ENCODE assay signal across 12 cellular contexts in the genomic region with DNA sequence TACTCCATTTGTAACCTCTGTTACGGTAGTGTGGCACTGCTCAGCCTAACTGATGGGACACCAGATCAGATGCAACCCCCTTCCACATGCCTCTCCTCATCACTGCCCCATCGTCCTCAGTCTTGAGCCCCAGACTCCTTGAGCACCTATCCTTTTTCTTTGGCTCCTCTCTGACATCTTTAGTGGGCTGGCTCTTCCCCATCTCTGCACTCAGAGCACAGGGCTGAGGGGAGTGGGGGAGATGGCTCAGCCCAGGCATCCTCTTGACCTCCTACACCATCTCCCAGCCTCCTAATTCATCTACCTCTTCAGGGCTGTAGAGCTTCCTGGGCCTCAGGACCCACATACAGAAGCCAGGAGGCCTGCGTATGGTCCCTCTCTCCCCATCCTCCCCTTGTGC. TPM values are rescaled to one million over a fixed set of nuclear protein-coding genes. Genes with fewer than 3 reads are reported as not detected.
DNase-seq lines count a peak whose midpoint lies in the region; ATAC-seq, FAIRE-seq and TF ChIP-seq lines count a peak whose summit lies in the region.
"Had no signal": no experiment of that assay in that cellular context is flagged by ENCODE, and none has a peak within 500 bp of the region (broad histone marks: within the 10 kb centered on the region; RNA-seq: fewer than 3 reads in every experiment).

No MANE protein-coding gene starts in this region.

- no peak overlapping the region for H3K4ac ChIP-seq in H1 (replicated peaks; ENCODE audit: insufficient read length, low read depth, low read length)

- peaks cover 33% of the 10 kb centered on the region for H3K79me2 ChIP-seq in Loucy (ENCODE audit: insufficient read depth, low read length)
- no peaks in the 10 kb centered on the region for H3K79me2 ChIP-seq in H1 (ENCODE audit: control insufficient read depth in 1 of 2, insufficient read depth in 2 of 2, low read length in 2 of 2)

- no peaks in the 10 kb centered on the region for H3K27me3 ChIP-seq in CD8-positive, alpha-beta T cell (ENCODE audit: insufficient read depth, low read length)
- H3K27me3 ChIP-seq in Loucy (ENCODE audit: insufficient read depth, low read length, poor library complexity, severe bottlenecking) (no peaks in the 10 kb centered on the region), H1 (replicated peaks in 1 of 4; ENCODE audit: control insufficient read depth in 3 of 4, extremely low read depth in 1 of 4, insufficient read depth in 3 of 4, low read length in 3 of 4) (no peaks in the 10 kb centered on the region; a peak in 2 of 7 replicates), psoas muscle (ENCODE audit: insufficient read depth in 3 of 3, low read length in 2 of 3) (no peaks in the 10 kb centered on the region), WERI-Rb-1 (ENCODE audit: insufficient read depth, low read depth, severe bottlenecking) (no peaks in the 10 kb centered on the region), MG63 (no peaks in the 10 kb centered on the region)

- H2BK5ac ChIP-seq in H1 (ENCODE audit: low read depth, low read length) = no peak overlapping the region

- no peak overlapping the region for H4K5ac ChIP-seq in H1 (ENCODE audit: insufficient read length, low read depth, low read length)

- no peaks in the 10 kb centered on the region for H3K9me3 ChIP-seq in CD8-positive, alpha-beta T cell (ENCODE audit: low read length)
- no peaks in the 10 kb centered on the region for H3K9me3 ChIP-seq in Loucy (ENCODE audit: insufficient read depth, low read depth, low read length)
- no peaks in the 10 kb centered on the region for H3K9me3 ChIP-seq in H1 (ENCODE audit: insufficient read depth in 2 of 2, low read depth in 1 of 2, low read length in 1 of 2)
- H3K9me3 ChIP-seq in psoas muscle = no peaks in the 10 kb centered on the region
- no peaks in the 10 kb centered on the region for H3K9me3 ChIP-seq in WERI-Rb-1 (ENCODE audit: severe bottlenecking)
- no peaks in the 10 kb centered on the region for H3K9me3 ChIP-seq in MG63

- H4K20me1 ChIP-seq in Loucy (ENCODE audit: insufficient read depth, low read length, poor library complexity, severe bottlenecking) (peaks cover 9% of the 10 kb centered on the region), H1 (replicated peaks in 1 of 2; ENCODE audit: control insufficient read depth in 1 of 2, insufficient read depth in 2 of 2, low read length in 2 of 2) (no peaks in the 10 kb centered on the region)

- H3K14ac ChIP-seq in H1 (ENCODE audit: insufficient read length) = no peak overlapping the region

- H2BK15ac ChIP-seq in H1 (ENCODE audit: low read length) = peak overlapping the region; percentile 72; the same call in 1 of the 2 replicates

- H3K27ac Mint-ChIP-seq in CD8-positive, alpha-beta T cell = peak overlapping the region; percentile 28

- POLR2A ChIA-PET in CD8-positive, alpha-beta T cell (lab: Charles Lee) = interaction anchor here (0.6 to 0.7 kb wide), 2 partner anchors 18 to 125 kb away, joined by 3 read pairs; a partner anchor contains a TSS
- POLR2A ChIA-PET in H1 (lab: Charles Lee; ENCODE audit: partially characterized antibody) = no interaction called here

- no peak for FAIRE-seq in H1 (lab: Jason Lieb, UNC)

- CTCF ChIA-PET in CD8-positive, alpha-beta T cell (lab: Charles Lee) = no interaction called here
- CTCF ChIA-PET in H1 (lab: Charles Lee; ENCODE audit: partially characterized antibody) = interaction anchor here (0.8 to 1.4 kb wide), 2 partner anchors 13 to 28 kb away, joined by 3 to 4 read pairs; no protein-coding TSS in a partner anchor

- DNase-seq in CD8-positive, alpha-beta T cell = no peak
- DNase-seq in H1 (ENCODE audit: low read depth in 1 of 2, low spot score in 2 of 2) (no peak), psoas muscle (peak; percentile 5 to 25), NCI-H69 (lab: John Stamatoyannopoulos, UW) (no peak), WERI-Rb-1 (no peak), MG63 (no peak), hippocampal formation (lab: John Stamatoyannopoulos, UW) (no peak)
- DNase-seq: activated CD4-positive, CD25-positive, alpha-beta regulatory T cell; hypothalamus; SHP77 treated with DMSO at 0.1 percent for 48 hours had no signal

- peaks cover 17% of the 10 kb centered on the region for H3K4me1 ChIP-seq in CD8-positive, alpha-beta T cell (ENCODE audit: insufficient read depth, low read length)
- H3K4me1 ChIP-seq in Loucy (ENCODE audit: insufficient read depth, low read length, poor library complexity, severe bottlenecking) = peaks cover 67% of the 10 kb centered on the region
- no peaks in the 10 kb centered on the region; a peak in 1 of 7 replicates for H3K4me1 ChIP-seq in H1 (replicated peaks in 1 of 4; ENCODE audit: control insufficient read depth in 3 of 4, insufficient read depth in 4 of 4, low read length in 3 of 4)
- H3K4me1 ChIP-seq in psoas muscle = peaks cover 28% of the 10 kb centered on the region

- TF ChIP-seq EP300 in H1 (IDR thresholded peaks at IDR 0.05; ENCODE audit: borderline replicate concordance in 1 of 2, low read depth in 2 of 2, low read length in 2 of 2) = no peak

- H3K18ac ChIP-seq in H1 (ENCODE audit: extremely low read depth, low read length) = no peak overlapping the region

- peak overlapping the region; percentile 69 for H3K4me3 Mint-ChIP-seq in CD8-positive, alpha-beta T cell

- H2BK12ac ChIP-seq in H1 (ENCODE audit: low read depth, low read length) = peak overlapping the region; percentile 2; the same call in 1 of the 2 replicates

- intact Hi-C loops in CD8-positive, alpha-beta T cell (cut with DNase I, micrococcal nuclease) = loop anchor here (1.0 to 5.0 kb wide), 6 partner anchors 21 to 1029 kb away; a partner anchor contains a TSS
- intact Hi-C loops in psoas muscle (cut with DNase I) = loop anchor here in 1 of 2 donors (5.0 kb wide), 3 partner anchors 39 to 119 kb away; a partner anchor contains a TSS

- H3K4me3 ChIP-seq in CD8-positive, alpha-beta T cell (ENCODE audit: low read depth, low read length) = no peak overlapping the region
- H3K4me3 ChIP-seq in Loucy (ENCODE audit: low read length, poor library complexity, severe bottlenecking) (no peak overlapping the region), H1 (ENCODE audit: extremely low read depth in 1 of 4, insufficient read depth in 2 of 4, low read depth in 3 of 4, low read length in 4 of 4) (no peak overlapping the region), psoas muscle (no peak overlapping the region), WERI-Rb-1 (ENCODE audit: low read depth, low read length) (no peak overlapping the region), MG63 (no peak overlapping the region)

- no peak for TF ChIP-seq POLR2A in H1 (IDR thresholded peaks at IDR 0.05; ENCODE audit: control extremely low read depth in 1 of 2, low read depth in 2 of 2, low read length in 2 of 2)

- H4K91ac ChIP-seq in H1 (replicated peaks; ENCODE audit: insufficient read length, low read length) = no peak overlapping the region

- no peak overlapping the region for H2AFZ ChIP-seq in Loucy (ENCODE audit: low read length)
- no peak overlapping the region; the same call in 1 of the 2 replicates for H2AFZ ChIP-seq in H1 (ENCODE audit: low read length)

- H3K36me3 Mint-ChIP-seq in CD8-positive, alpha-beta T cell = peaks cover 19% of the 10 kb centered on the region

- H3K4me1 Mint-ChIP-seq in CD8-positive, alpha-beta T cell (ENCODE audit: low read depth) = peaks cover 26% of the 10 kb centered on the region

- no peak overlapping the region for H3K27ac ChIP-seq in CD8-positive, alpha-beta T cell (ENCODE audit: low read depth, low read length)
- H3K27ac ChIP-seq in H1 (ENCODE audit: low read depth, low read length) (no peak overlapping the region), psoas muscle (peak overlapping the region; percentile 37), WERI-Rb-1 (no peak overlapping the region)

- H2AK5ac ChIP-seq in H1 (ENCODE audit: low read depth, low read length) = no peak overlapping the region

- no peak for TF ChIP-seq RAD21 in H1 (IDR thresholded peaks at IDR 0.05 in 1 of 2, conservative IDR thresholded peaks at IDR 0.05 in 1 of 2; ENCODE audit: low read depth in 2 of 2, low read length in 2 of 2)

- no peak overlapping the region for H2BK20ac ChIP-seq in H1 (ENCODE audit: low read length)

- H3K9me3 Mint-ChIP-seq in CD8-positive, alpha-beta T cell = no peaks in the 10 kb centered on the region

- 0 out of 2 replicates have a peak overlapping the region, but pooled peaks have one; percentile 5 for H4K8ac ChIP-seq in H1 (ENCODE audit: extremely low read depth, insufficient read depth, low read length)

- no peak overlapping the region for H2BK120ac ChIP-seq in H1 (replicated peaks; ENCODE audit: low read depth, low read length)

- H3F3A ChIP-seq in Loucy (ENCODE audit: low read depth) = peaks cover 3% of the 10 kb centered on the region; the same call in 1 of the 2 replicates

- peaks cover 4% of the 10 kb centered on the region; the same call in 1 of the 2 replicates for H3K23me2 ChIP-seq in H1 (ENCODE audit: low read depth, low read length)

- H3K79me1 ChIP-seq in H1 (ENCODE audit: low read depth, low read length) = no peaks in the 10 kb centered on the region

- no peaks in the 10 kb centered on the region for H3K9me2 ChIP-seq in Loucy (replicated peaks; ENCODE audit: low read depth, low read length)

- H3K36me3 ChIP-seq in CD8-positive, alpha-beta T cell (ENCODE audit: insufficient read depth, low read length) = peaks cover 18% of the 10 kb centered on the region
- peaks cover 4% of the 10 kb centered on the region; the same call in 1 of the 2 replicates for H3K36me3 ChIP-seq in Loucy (ENCODE audit: insufficient read depth, low read length)
- H3K36me3 ChIP-seq in H1 (ENCODE audit: control insufficient read depth in 2 of 4, insufficient read depth in 4 of 4, low read length in 3 of 4) = peaks cover 0 to 3% (median 2%) of the 10 kb centered on the region in 4 experiments; a peak in 4 of 8 replicates
- H3K36me3 ChIP-seq in psoas muscle (ENCODE audit: insufficient read depth in 1 of 2, low read depth in 1 of 2) = peaks cover 0 to 18% of the 10 kb centered on the region in 2 donors
- peaks cover 14% of the 10 kb centered on the region for H3K36me3 ChIP-seq in WERI-Rb-1
- peaks cover 13% of the 10 kb centered on the region for H3K36me3 ChIP-seq in MG63

- no peak overlapping the region for H3K56ac ChIP-seq in H1 (replicated peaks; ENCODE audit: insufficient read length, low read depth, low read length)

- no peak for TF ChIP-seq CTCF in CD8-positive, alpha-beta T cell (IDR thresholded peaks at IDR 0.05)
- no peak for TF ChIP-seq CTCF in Loucy (conservative IDR thresholded peaks at IDR 0.05; ENCODE audit: low read length)
- no peak for TF ChIP-seq CTCF in H1 (IDR thresholded peaks at IDR 0.05; ENCODE audit: control extremely low read depth in 1 of 3, insufficient read depth in 1 of 3, low read depth in 1 of 3, low read length in 3 of 3)
- no peak for TF ChIP-seq CTCF in psoas muscle (IDR thresholded peaks at IDR 0.05)
- no peak for TF ChIP-seq CTCF in WERI-Rb-1 (IDR thresholded peaks at IDR 0.05; ENCODE audit: low read depth, low read length)

- H3K27me3 Mint-ChIP-seq in CD8-positive, alpha-beta T cell (ENCODE audit: low read depth) = no peaks in the 10 kb centered on the region

- no peak for ATAC-seq in CD8-positive, alpha-beta T cell
- ATAC-seq in psoas muscle = no peak

- H3K4me2 ChIP-seq in Loucy (ENCODE audit: low read depth, low read length, poor library complexity, severe bottlenecking) = peak overlapping the region; percentile 85
- no peak overlapping the region for H3K4me2 ChIP-seq in H1 (ENCODE audit: insufficient read depth in 1 of 2, low read depth in 2 of 2, low read length in 2 of 2)

- H3K9ac ChIP-seq in Loucy (ENCODE audit: low read depth, low read length, poor library complexity, severe bottlenecking) (peak overlapping the region; percentile 73), H1 (replicated peaks in 1 of 4; ENCODE audit: extremely low read depth in 1 of 4, low read depth in 3 of 4, low read length in 3 of 4) (no peak overlapping the region)

- WGBS in H1 (ENCODE audit: extremely low coverage in 1 of 2, insufficient coverage in 1 of 2, insufficient read length in 1 of 2, insufficient replicate concordance in 2 of 2, low coverage in 1 of 2, low lambda C conversion rate in 2 of 2, missing lambda C conversion rate in 1 of 2), 2 experiments = 81% methylated on average over 3 of the region's 3 CpGs; no CpG with 5 or more reads in 1 of the 2 experiments
- WGBS in psoas muscle, 3 donors = 88 to 97% (median 91%) methylated on average over 3 of the region's 3 CpGs

- H3K23ac ChIP-seq in H1 (ENCODE audit: insufficient read length) = no peak overlapping the region

RNA-seq across cellular contexts. Expression of a gene that starts 1.5 kb away (rescaled TPM):
- 10 to 100 TPM; 35.7 to 42.0 TPM for total RNA-seq in CD8-positive, alpha-beta T cell
- total RNA-seq in H1 (2021; fragmentation: NEBNext Ultra II Directional; extraction: Animal tissue kit (Norgen Biotek cat#: 25700)) = 14.5 and 14.9 TPM in 2 replicates
- polyA plus RNA-seq in H1 (2011; rRNA removed) = 12.0 and 20.4 TPM in 2 replicates
- polyA plus RNA-seq in H1 (2011; cell fraction: cytosol; rRNA removed) = 13.0 TPM
- 36.8 TPM for polyA plus RNA-seq in H1 (2011; cell fraction: nucleus; rRNA removed)
- 10.1 to 15.2 TPM (median 13.5 TPM) in 4 replicates for polyA plus RNA-seq in H1 (2012, experiment 1 of 2)
- 12.7 TPM for polyA plus RNA-seq in H1 (2012, experiment 2 of 2)
- 12.6 TPM for polyA plus RNA-seq in H1 (2013, experiment 1 of 2)
- 10.2 TPM for polyA plus RNA-seq in H1 (2013, experiment 2 of 2)
- 9.6 TPM in 2 replicates for polyA minus RNA-seq in H1 (2011; rRNA and poly(A)+ RNA removed)
- 11.3 TPM for polyA minus RNA-seq in H1 (2011; cell fraction: cytosol; rRNA and poly(A)+ RNA removed)
- 19.8 TPM for polyA minus RNA-seq in H1 (2011; cell fraction: nucleus; rRNA and poly(A)+ RNA removed)
- total RNA-seq in psoas muscle = 10 to 100 TPM in 3 of 4 donors, 1 to 10 TPM in 1; 7.7 to 13.1 (median 10.4) TPM
- polyA plus RNA-seq in psoas muscle = 1 to 10 TPM; 7.1 to 9.6 (median 7.1) TPM
- total RNA-seq in MG63 (2014; rRNA removed; shearing (Covaris generic); ENCODE audit: low replicate concordance) = 9.4 and 10.8 TPM in 2 replicates

RNA-seq across cellular contexts. Expression of a gene that starts 18.4 kb away (rescaled TPM):
- 1 to 10 TPM; 1.1 to 1.5 TPM for total RNA-seq in CD8-positive, alpha-beta T cell
- total RNA-seq in H1 (2021; fragmentation: NEBNext Ultra II Directional; extraction: Animal tissue kit (Norgen Biotek cat#: 25700)) = 1.4 and 2.1 TPM in 2 replicates
- polyA plus RNA-seq in H1 (2011; rRNA removed) = 2.9 and 4.3 TPM in 2 replicates
- polyA plus RNA-seq in H1 (2011; cell fraction: cytosol; rRNA removed) = 4.5 TPM
- polyA plus RNA-seq in H1 (2011; cell fraction: nucleus; rRNA removed) = 3.5 TPM
- 0.94 to 2.6 TPM (median 2.2 TPM) in 4 replicates for polyA plus RNA-seq in H1 (2012, experiment 1 of 2)
- 1.3 TPM for polyA plus RNA-seq in H1 (2012, experiment 2 of 2)
- polyA plus RNA-seq in H1 (2013, experiment 1 of 2) = 0.97 TPM
- polyA plus RNA-seq in H1 (2013, experiment 2 of 2) = 0.90 TPM
- polyA minus RNA-seq in H1 (2011; rRNA and poly(A)+ RNA removed) = 0.88 and 1.6 TPM in 2 replicates
- not detected for polyA minus RNA-seq in H1 (2011; cell fraction: cytosol; rRNA and poly(A)+ RNA removed)
- polyA minus RNA-seq in H1 (2011; cell fraction: nucleus; rRNA and poly(A)+ RNA removed) = 0.80 TPM
- total RNA-seq in psoas muscle = 100 to 1,000 TPM; 214 to 449 (median 298) TPM
- 1,000 to 10,000 TPM in 1 of 3 donors, 100 to 1,000 TPM in 2; 285 to 1,581 (median 569) TPM for polyA plus RNA-seq in psoas muscle
- total RNA-seq in MG63 (2014; rRNA removed; shearing (Covaris generic); ENCODE audit: low replicate concordance) = not detected in 2 replicates
- total RNA-seq: NCI-H460 had no signal

RNA-seq across cellular contexts. Expression of a gene that starts 20.3 kb away (rescaled TPM):
- total RNA-seq in CD8-positive, alpha-beta T cell = 10 to 100 TPM; 15.9 to 22.6 TPM
- total RNA-seq in H1 (2021; fragmentation: NEBNext Ultra II Directional; extraction: Animal tissue kit (Norgen Biotek cat#: 25700)) = 39.4 and 41.2 TPM in 2 replicates
- polyA plus RNA-seq in H1 (2011; rRNA removed) (10.4 and 18.4 TPM in 2 replicates), psoas muscle (1 to 10 TPM; 2.8 to 7.8 (median 5.9) TPM)
- 9.4 TPM for polyA plus RNA-seq in H1 (2011; cell fraction: cytosol; rRNA removed)
- 49.1 TPM for polyA plus RNA-seq in H1 (2011; cell fraction: nucleus; rRNA removed)
- 29.7 to 44.2 TPM (median 41.7 TPM) in 4 replicates for polyA plus RNA-seq in H1 (2012, experiment 1 of 2)
- polyA plus RNA-seq in H1 (2012, experiment 2 of 2) = 26.9 TPM
- polyA plus RNA-seq in H1 (2013, experiment 1 of 2) = 44.5 TPM
- 41.1 TPM for polyA plus RNA-seq in H1 (2013, experiment 2 of 2)
- 8.0 and 10.4 TPM in 2 replicates for polyA minus RNA-seq in H1 (2011; rRNA and poly(A)+ RNA removed)
- polyA minus RNA-seq in H1 (2011; cell fraction: cytosol; rRNA and poly(A)+ RNA removed) = 16.9 TPM
- 15.4 TPM for polyA minus RNA-seq in H1 (2011; cell fraction: nucleus; rRNA and poly(A)+ RNA removed)
- total RNA-seq in psoas muscle = 10 to 100 TPM in 3 of 4 donors, 1 to 10 TPM in 1; 6.9 to 22.0 (median 14.6) TPM
- 36.8 and 45.8 TPM in 2 replicates for total RNA-seq in MG63 (2014; rRNA removed; shearing (Covaris generic); ENCODE audit: low replicate concordance)
- total RNA-seq: NCI-H460 had no signal

RNA-seq across cellular contexts. Expression of a gene that starts 39.3 kb away (rescaled TPM):
- total RNA-seq in CD8-positive, alpha-beta T cell = 10 to 100 TPM; 82.1 to 84.8 TPM
- total RNA-seq in H1 (2021; fragmentation: NEBNext Ultra II Directional; extraction: Animal tissue kit (Norgen Biotek cat#: 25700)) = 30.9 and 32.1 TPM in 2 replicates
- polyA plus RNA-seq in H1 (2011; rRNA removed) (56.6 and 63.1 TPM in 2 replicates), psoas muscle (10 to 100 TPM; 35.5 to 66.7 (median 53.0) TPM)
- 47.8 TPM for polyA plus RNA-seq in H1 (2011; cell fraction: cytosol; rRNA removed)
- polyA plus RNA-seq in H1 (2011; cell fraction: nucleus; rRNA removed) = 43.1 TPM
- 33.1 to 42.9 TPM (median 38.9 TPM) in 4 replicates for polyA plus RNA-seq in H1 (2012, experiment 1 of 2)
- polyA plus RNA-seq in H1 (2012, experiment 2 of 2) = 38.3 TPM
- 15.5 TPM for polyA plus RNA-seq in H1 (2013, experiment 1 of 2)
- 14.7 TPM for polyA plus RNA-seq in H1 (2013, experiment 2 of 2)
- 40.6 and 48.6 TPM in 2 replicates for polyA minus RNA-seq in H1 (2011; rRNA and poly(A)+ RNA removed)
- polyA minus RNA-seq in H1 (2011; cell fraction: cytosol; rRNA and poly(A)+ RNA removed) = 17.3 TPM
- polyA minus RNA-seq in H1 (2011; cell fraction: nucleus; rRNA and poly(A)+ RNA removed) = 25.1 TPM
- 10 to 100 TPM; 33.4 to 45.1 (median 38.7) TPM for total RNA-seq in psoas muscle
- 103 and 166 TPM in 2 replicates for total RNA-seq in MG63 (2014; rRNA removed; shearing (Covaris generic); ENCODE audit: low replicate concordance)

RNA-seq across cellular contexts. Expression of a gene that starts 39.6 kb away (rescaled TPM):
- total RNA-seq in CD8-positive, alpha-beta T cell = 10 to 100 TPM; 44.0 to 48.9 TPM
- 148 TPM in 2 replicates for total RNA-seq in H1 (2021; fragmentation: NEBNext Ultra II Directional; extraction: Animal tissue kit (Norgen Biotek cat#: 25700))
- 214 and 289 TPM in 2 replicates for polyA plus RNA-seq in H1 (2011; rRNA removed)
- 206 TPM for polyA plus RNA-seq in H1 (2011; cell fraction: cytosol; rRNA removed)
- polyA plus RNA-seq in H1 (2011; cell fraction: nucleus; rRNA removed) = 348 TPM
- 147 to 186 TPM (median 179 TPM) in 4 replicates for polyA plus RNA-seq in H1 (2012, experiment 1 of 2)
- polyA plus RNA-seq in H1 (2012, experiment 2 of 2) = 203 TPM
- polyA plus RNA-seq in H1 (2013, experiment 1 of 2) = 97.2 TPM
- polyA plus RNA-seq in H1 (2013, experiment 2 of 2) = 100 TPM
- polyA minus RNA-seq in H1 (2011; rRNA and poly(A)+ RNA removed) = 98.1 and 115 TPM in 2 replicates
- 58.5 TPM for polyA minus RNA-seq in H1 (2011; cell fraction: cytosol; rRNA and poly(A)+ RNA removed)
- polyA minus RNA-seq in H1 (2011; cell fraction: nucleus; rRNA and poly(A)+ RNA removed) = 88.3 TPM
- 100 to 1,000 TPM in 3 of 4 donors, 10 to 100 TPM in 1; 79.2 to 127 (median 119) TPM for total RNA-seq in psoas muscle
- polyA plus RNA-seq in psoas muscle = 10 to 100 TPM; 57.3 to 87.1 (median 81.3) TPM
- total RNA-seq in MG63 (2014; rRNA removed; shearing (Covaris generic); ENCODE audit: low replicate concordance) = 146 and 186 TPM in 2 replicates

Comparison
In these comparisons a context has a peak if more than half of its experiments do, and no peak if none do; other contexts are left out.
1. DNase-seq: peak in psoas muscle (2 of 2); none in CD8-positive, alpha-beta T cell (0 of 7), H1 (0 of 2), NCI-H69 (single experiment), WERI-Rb-1 (single experiment), MG63 (single experiment) and hippocampal formation (0 of 2).
2. RNA of a gene that starts 18.4 kb away (total RNA-seq): 214 to 449 TPM in psoas muscle; 1.4 to 2.1 TPM in H1, 1.1 to 1.5 TPM in CD8-positive, alpha-beta T cell and not detected in MG63; every median in the first group is over 10 times any median in the second.